ENCODE assay signal across 10 cellular contexts in genomic region chr20:31543966-31544598, GRCh38. TPM values are rescaled to one million over a fixed set of nuclear protein-coding genes. Genes with fewer than 3 reads are reported as not detected.
DNase-seq lines count a peak whose midpoint lies in the region; ATAC-seq and TF ChIP-seq lines count a peak whose summit lies in the region.
"Had no signal": no experiment of that assay in that cellular context is flagged by ENCODE, and none has a peak within 500 bp of the region (broad histone marks: within the 10 kb centered on the region; RNA-seq: fewer than 3 reads in every experiment).

No MANE protein-coding gene starts in this region.

- H3K4me3 ChIP-seq in left ventricle myocardium inferior (no peak overlapping the region), subcutaneous abdominal adipose tissue (ENCODE audit: low read depth in 1 of 5, low read length in 5 of 5) (no peak overlapping the region)
- H3K4me3 ChIP-seq: GM23338 had no signal

- POLR2A ChIA-PET in activated CD4-positive, alpha-beta T cell treated with anti-CD3 and anti-CD28 coated beads, Interleukin-2, amount 10 ng/mL, durations not matched to agents 7 days and 5 days (lab: Charles Lee), result no interaction called here

- H3K27me3 ChIP-seq in left ventricle myocardium inferior (ENCODE audit: low read depth) (no peaks in the 10 kb centered on the region), subcutaneous abdominal adipose tissue (ENCODE audit: control insufficient read depth in 5 of 5, insufficient read depth in 4 of 5, low read length in 5 of 5) (no peaks in the 10 kb centered on the region)

- H3K9ac ChIP-seq in subcutaneous abdominal adipose tissue (ENCODE audit: low read length in 5 of 5), result peak overlapping the region in 2 of 5 donors; percentile 30 to 41

- H3K27ac ChIP-seq in left ventricle myocardium inferior (replicated peaks) (peak overlapping the region; percentile 33), subcutaneous abdominal adipose tissue (ENCODE audit: low read depth, low read length) (peak overlapping the region; percentile 47)

- peak overlapping the region; percentile 64 for H3K27ac Mint-ChIP-seq in activated CD4-positive, alpha-beta T cell treated with anti-CD3 and anti-CD28 coated beads, Interleukin-2, amount 10 ng/mL, durations not matched to agents 7 days and 5 days
- peak overlapping the region; percentile 48 for H3K27ac Mint-ChIP-seq in activated naive CD8-positive, alpha-beta T cell treated with anti-CD3 and anti-CD28 coated beads for 36 hours

- ATAC-seq in GM21447 (IDR thresholded peaks at IDR 0.05; ENCODE audit: unreplicated experiment), result no peak
- ATAC-seq: GM23338 had no signal

- H3K4me1 Mint-ChIP-seq in activated CD4-positive, alpha-beta T cell treated with anti-CD3 and anti-CD28 coated beads, Interleukin-2, amount 10 ng/mL, durations not matched to agents 7 days and 5 days, result peaks cover 42% of the 10 kb centered on the region
- H3K4me1 Mint-ChIP-seq in activated naive CD8-positive, alpha-beta T cell treated with anti-CD3 and anti-CD28 coated beads for 36 hours, result peaks cover 26% of the 10 kb centered on the region

- H3K4me1 ChIP-seq in left ventricle myocardium inferior (peaks cover 33% of the 10 kb centered on the region), subcutaneous abdominal adipose tissue (ENCODE audit: control insufficient read depth in 5 of 5, insufficient read depth in 5 of 5, low read length in 5 of 5) (peaks cover 1 to 35% (median 15%) of the 10 kb centered on the region in 5 donors)

- peaks cover 48% of the 10 kb centered on the region for H3K36me3 ChIP-seq in left ventricle myocardium inferior
- H3K36me3 ChIP-seq in subcutaneous abdominal adipose tissue (ENCODE audit: control insufficient read depth in 5 of 5, insufficient read depth in 5 of 5, low read length in 5 of 5), result peaks cover 0 to 66% (median 50%) of the 10 kb centered on the region in 5 donors

- no peaks in the 10 kb centered on the region for H3K9me3 Mint-ChIP-seq in activated CD4-positive, alpha-beta T cell treated with anti-CD3 and anti-CD28 coated beads, Interleukin-2, amount 10 ng/mL, durations not matched to agents 7 days and 5 days
- no peaks in the 10 kb centered on the region for H3K9me3 Mint-ChIP-seq in activated naive CD8-positive, alpha-beta T cell treated with anti-CD3 and anti-CD28 coated beads for 36 hours
- H3K9me3 Mint-ChIP-seq: GM23338, naive B cell had no signal

- H3K36me3 Mint-ChIP-seq in activated CD4-positive, alpha-beta T cell treated with anti-CD3 and anti-CD28 coated beads, Interleukin-2, amount 10 ng/mL, durations not matched to agents 7 days and 5 days (ENCODE audit: low read depth), result peaks cover 49% of the 10 kb centered on the region
- H3K36me3 Mint-ChIP-seq in activated naive CD8-positive, alpha-beta T cell treated with anti-CD3 and anti-CD28 coated beads for 36 hours, result peaks cover 42% of the 10 kb centered on the region

- no peaks in the 10 kb centered on the region for H3K9me3 ChIP-seq in left ventricle myocardium inferior (replicated peaks)
- no peaks in the 10 kb centered on the region for H3K9me3 ChIP-seq in subcutaneous abdominal adipose tissue (ENCODE audit: control insufficient read depth in 5 of 5, low read length in 5 of 5)

- H3K4me3 Mint-ChIP-seq in activated CD4-positive, alpha-beta T cell treated with anti-CD3 and anti-CD28 coated beads, Interleukin-2, amount 10 ng/mL, durations not matched to agents 7 days and 5 days, result no peak overlapping the region
- no peak overlapping the region for H3K4me3 Mint-ChIP-seq in activated naive CD8-positive, alpha-beta T cell treated with anti-CD3 and anti-CD28 coated beads for 36 hours
- H3K4me3 Mint-ChIP-seq: GM23338 had no signal

- no peaks in the 10 kb centered on the region for H3K27me3 Mint-ChIP-seq in activated CD4-positive, alpha-beta T cell treated with anti-CD3 and anti-CD28 coated beads, Interleukin-2, amount 10 ng/mL, durations not matched to agents 7 days and 5 days
- no peaks in the 10 kb centered on the region for H3K27me3 Mint-ChIP-seq in activated naive CD8-positive, alpha-beta T cell treated with anti-CD3 and anti-CD28 coated beads for 36 hours
- H3K27me3 Mint-ChIP-seq: naive B cell had no signal

- TF ChIP-seq CTCF in left ventricle myocardium inferior (IDR thresholded peaks at IDR 0.05; ENCODE audit: borderline replicate concordance), result no peak

- DNase-seq in activated CD4-positive, alpha-beta T cell treated with anti-CD3 and anti-CD28 coated beads, Interleukin-2, amount 10 ng/mL, durations not matched to agents 7 days and 5 days, result no peak
- DNase-seq in activated CD4-positive, alpha-beta T cell treated with anti-CD3 and anti-CD28 coated beads for 48 hours, result no peak
- DNase-seq in activated naive CD8-positive, alpha-beta T cell treated with anti-CD3 and anti-CD28 coated beads for 36 hours, result no peak
- DNase-seq in left ventricle myocardium inferior (no peak), Ammon's horn (ENCODE audit: low spot score) (no peak), amygdala (lab: John Stamatoyannopoulos, UW) (no peak)
- DNase-seq: naive B cell had no signal

- CTCF ChIA-PET in activated CD4-positive, alpha-beta T cell treated with anti-CD3 and anti-CD28 coated beads, Interleukin-2, amount 10 ng/mL, durations not matched to agents 7 days and 5 days (lab: Charles Lee), result interaction anchor here (0.9 kb wide), 2 partner anchors 10 to 47 kb away, joined by 3 read pairs; no protein-coding TSS in a partner anchor

- intact Hi-C loops in left ventricle myocardium inferior (cut with micrococcal nuclease), result no loop called here

RNA-seq across cellular contexts. Expression of gene HM13, which starts 29.8 kb away (rescaled TPM):
- 100 to 1,000 TPM; 137 to 146 TPM for total RNA-seq in activated CD4-positive, alpha-beta T cell treated with anti-CD3 and anti-CD28 coated beads, Interleukin-2, amount 10 ng/mL, durations not matched to agents 7 days and 5 days
- 100 to 1,000 TPM; 137 to 142 TPM for total RNA-seq in activated naive CD8-positive, alpha-beta T cell treated with anti-CD3 and anti-CD28 coated beads for 36 hours
- total RNA-seq in left ventricle myocardium inferior, result 39.0 TPM
